Comparison of ENCODE assay signal across 8 cellular contexts in the genomic region with DNA sequence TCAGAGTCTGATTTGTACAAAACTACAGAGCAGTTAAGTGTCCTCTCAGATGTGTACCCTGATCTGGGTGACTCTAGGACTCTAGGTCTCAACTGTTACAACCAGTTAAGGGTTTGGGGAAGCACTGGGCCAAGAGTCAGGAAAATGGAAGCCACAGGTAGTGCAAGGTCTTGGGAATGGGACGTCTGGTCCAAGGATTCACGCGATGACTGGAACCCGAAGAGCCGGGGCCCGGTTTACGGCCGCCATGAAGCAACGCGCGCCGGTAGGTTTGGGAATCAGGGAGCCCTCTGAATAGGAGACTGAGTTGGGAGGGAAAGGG. TPM values are rescaled to one million over a fixed set of nuclear protein-coding genes. Genes with fewer than 3 reads are reported as not detected.
DNase-seq lines count a peak whose midpoint lies in the region; ATAC-seq and TF ChIP-seq lines count a peak whose summit lies in the region.

No MANE protein-coding gene starts in this region.

- peaks cover 42% of the 10 kb centered on the region for H3K79me2 ChIP-seq in mammary epithelial cell (ENCODE audit: insufficient read depth, low read length)

- BruUV-seq in mammary epithelial cell (replicated peaks; lab: Mats Ljungman, UMichigan), result no TSS peak

- dilution Hi-C loops in mammary epithelial cell (cut with HindIII; ENCODE audit: low sequenced_read_pairs), result no loop called here

- in situ Hi-C loops in mammary epithelial cell (cut with MboI; ENCODE audit: low sequenced_read_pairs in 2 of 2), result no loop called here

- H3K36me3 ChIP-seq in BE2C (no peaks in the 10 kb centered on the region), mammary epithelial cell (ENCODE audit: insufficient read depth, low read length) (no peaks in the 10 kb centered on the region), mesodermal cell (ENCODE audit: control insufficient read depth, insufficient read depth, low read length) (no peaks in the 10 kb centered on the region)

- H3K9me3 ChIP-seq in BE2C, result no peaks in the 10 kb centered on the region
- no peaks in the 10 kb centered on the region for H3K9me3 ChIP-seq in mammary epithelial cell (replicated peaks; ENCODE audit: insufficient read depth, low read length)
- no peaks in the 10 kb centered on the region for H3K9me3 ChIP-seq in mesodermal cell (ENCODE audit: control insufficient read depth, low read length)

- H3K9ac ChIP-seq in mammary epithelial cell (ENCODE audit: insufficient read depth, low read length), result no peak overlapping the region

- intact Hi-C loops in mammary epithelial cell (cut with micrococcal nuclease), result no loop called here

- peak overlapping the region; percentile 71 for H3K4me2 ChIP-seq in mammary epithelial cell (ENCODE audit: insufficient read depth, low read depth, low read length)

- H3K4me1 ChIP-seq in BE2C, result no peaks in the 10 kb centered on the region
- peaks cover 3% of the 10 kb centered on the region for H3K4me1 ChIP-seq in mammary epithelial cell (ENCODE audit: insufficient read depth, low read length)
- no peaks in the 10 kb centered on the region for H3K4me1 ChIP-seq in mesodermal cell (ENCODE audit: control insufficient read depth, insufficient read depth, low read length, poor library complexity, severe bottlenecking)

- no peak for TF ChIP-seq CTCF in BE2C (IDR thresholded peaks at IDR 0.05; ENCODE audit: low read depth, low read length)
- TF ChIP-seq CTCF in mammary epithelial cell (conservative IDR thresholded peaks at IDR 0.05 in 1 of 2, IDR thresholded peaks at IDR 0.05 in 1 of 2; ENCODE audit: extremely low read depth in 1 of 2, insufficient read depth in 1 of 2, low read depth in 1 of 2, low read length in 2 of 2), result no peak

- H3K4me3 ChIP-seq in BE2C (ENCODE audit: low read depth, low read length) (peak overlapping the region; percentile 71), mammary epithelial cell (replicated peaks in 1 of 3; ENCODE audit: insufficient read depth in 1 of 3, low read depth in 2 of 3, low read length in 3 of 3) (peak overlapping the region; percentile 30 to 50 (median 40)), mesodermal cell (ENCODE audit: extremely low read depth, insufficient read depth, low read length, poor library complexity, severe bottlenecking) (peak overlapping the region; percentile 58)

- 43% methylated on average over 12 of the region's 12 CpGs for WGBS in mammary epithelial cell (ENCODE audit: low coverage, missing lambda C conversion rate)
- WGBS in mesodermal cell (ENCODE audit: insufficient coverage in 2 of 2), 2 experiments, result no CpG with 5 or more reads among the region's 12 CpGs

- H3K27me3 ChIP-seq in BE2C (no peaks in the 10 kb centered on the region), mammary epithelial cell (ENCODE audit: insufficient read depth, low read length) (no peaks in the 10 kb centered on the region)

- no peaks in the 10 kb centered on the region for H4K20me1 ChIP-seq in mammary epithelial cell (ENCODE audit: insufficient read depth, low read length)

- CTCF ChIA-PET in mammary epithelial cell (lab: Charles Lee; ENCODE audit: low non-redundant PET), result no interaction called here

- DNase-seq in BE2C (no peak), KG1 (lab: John Stamatoyannopoulos, UW) (peak; percentile 6), mammary epithelial cell (no peak), medulla oblongata (ENCODE audit: extremely low spot score) (no peak), NCI-H1436 treated with DMSO at 0.1 percent for 48 hours (lab: John Stamatoyannopoulos, UW) (no peak)
- no peak for DNase-seq in activated effector memory CD4-positive, alpha-beta T cell treated with anti-CD3 and anti-CD28 coated beads, Interleukin-2, amount 50 U/mL, for 16 hours

- peak overlapping the region; percentile 87 for H2AFZ ChIP-seq in mammary epithelial cell (ENCODE audit: low read depth, low read length)

- ATAC-seq in GM21381 (IDR thresholded peaks at IDR 0.05; ENCODE audit: unreplicated experiment), result peak; percentile 13

- H3K27ac ChIP-seq in mammary epithelial cell (ENCODE audit: insufficient read depth, low read depth, low read length), result peak overlapping the region; percentile 16
- peak overlapping the region; percentile 16 for H3K27ac ChIP-seq in mesodermal cell (ENCODE audit: low read depth, low read length, severe bottlenecking)

RNA-seq across cellular contexts. Expression of gene HPRT1, which starts 0.3 kb away (rescaled TPM):
- 36.2 TPM for polyA plus RNA-seq in BE2C (2012; ENCODE audit: insufficient read depth, insufficient read length, low read depth)
- 10 to 100 TPM; 10.7 to 48.1 TPM for total RNA-seq in mammary epithelial cell
- 39.6 TPM for polyA plus RNA-seq in mammary epithelial cell
- 21.6 TPM for polyA minus RNA-seq in mammary epithelial cell
- 23.2 TPM for polyA plus RNA-seq in mesodermal cell (2013, experiment 1 of 2)
- 30.2 TPM for polyA plus RNA-seq in mesodermal cell (2013, experiment 2 of 2)
